22 cellular contexts compared by ENCODE assay signal in genomic region chr2:4358855-4359254, GRCh38.
DNase-seq lines count a peak whose midpoint lies in the region; FAIRE-seq and TF ChIP-seq lines count a peak whose summit lies in the region.
"Had no signal": no experiment of that assay in that cellular context is flagged by ENCODE, and none has a peak within 500 bp of the region (broad histone marks: within the 10 kb centered on the region; RNA-seq: fewer than 3 reads in every experiment).

No MANE protein-coding gene starts in this region.

- no peak for TF ChIP-seq POLR2A in tibial nerve (IDR thresholded peaks at IDR 0.05)

- no peaks in the 10 kb centered on the region for H3K9me3 ChIP-seq in tibial nerve
- H3K9me3 ChIP-seq: body of pancreas, sigmoid colon had no signal

- no peak for FAIRE-seq in urothelium cell line (lab: Jason Lieb, UNC)
- FAIRE-seq: H54 had no signal

- 51 to 61% methylated on average over 6 of the region's 6 CpGs for WGBS in tibial nerve, 2 donors

- DNase-seq in HT1080 (ENCODE audit: low read depth) (peak; percentile 21), NCI-H146 treated with DMSO at 0.1 percent for 48 hours (lab: John Stamatoyannopoulos, UW; ENCODE audit: unreplicated experiment) (peak; percentile 85), NCI-H2227 (lab: John Stamatoyannopoulos, UW; ENCODE audit: unreplicated experiment) (peak; percentile 22), SHP77 treated with DMSO at 0.1 percent for 48 hours (lab: John Stamatoyannopoulos, UW) (peak; percentile 56), tibial nerve (ENCODE audit: low spot score in 2 of 2) (no peak), urothelium cell line (ENCODE audit: low spot score) (no peak), cerebellum (ENCODE audit: low spot score) (no peak), DMS 273 (lab: John Stamatoyannopoulos, UW; ENCODE audit: unreplicated experiment) (no peak)
- DNase-seq: activated CD4-positive, alpha-beta T cell treated with anti-CD3 and anti-CD28 coated beads for 48 hours; activated naive CD4-positive, alpha-beta T cell; activated T-cell treated with anti-CD3 and anti-CD28 coated beads, Interleukin-2, amount 50 U/mL, for 24 hours; body of pancreas; effector CD8-positive, alpha-beta T cell; heart right ventricle; Karpas-422; left cardiac atrium; MV-4-11; NCI-H526 treated with DMSO at 0.1 percent for 48 hours; sigmoid colon; stimulated activated naive CD4-positive, alpha-beta T cell treated with Interleukin-2 at 50 U/mL for 16 hours had no signal

- H3K36me3 ChIP-seq in tibial nerve: no peaks in the 10 kb centered on the region
- H3K36me3 ChIP-seq: heart right ventricle, sigmoid colon had no signal

- no peaks in the 10 kb centered on the region for H3K27me3 ChIP-seq in tibial nerve
- H3K27me3 ChIP-seq: body of pancreas, heart right ventricle, sigmoid colon had no signal

- H3K27ac ChIP-seq in tibial nerve: no peak overlapping the region
- H3K27ac ChIP-seq: body of pancreas, heart right ventricle, RWPE1, sigmoid colon had no signal

- no peak overlapping the region for H3K4me3 ChIP-seq in tibial nerve
- H3K4me3 ChIP-seq: body of pancreas, heart right ventricle, sigmoid colon had no signal

- H3K4me1 ChIP-seq in tibial nerve: no peaks in the 10 kb centered on the region
- H3K4me1 ChIP-seq: body of pancreas, heart right ventricle, sigmoid colon had no signal

- no peak for TF ChIP-seq CTCF in tibial nerve (IDR thresholded peaks at IDR 0.05)

- TF ChIP-seq EP300 in tibial nerve (IDR thresholded peaks at IDR 0.05): no peak

Comparison
In these comparisons a context has a peak if more than half of its experiments do, and no peak if none do; other contexts are left out.
1. DNase-seq: peak in HT1080 (single experiment), NCI-H146 treated with DMSO at 0.1 percent for 48 hours (single experiment), NCI-H2227 (single experiment) and SHP77 treated with DMSO at 0.1 percent for 48 hours (single experiment); none in tibial nerve (0 of 2), urothelium cell line (single experiment), cerebellum (single experiment) and DMS 273 (single experiment).